28 cellular contexts compared by ENCODE assay signal in genomic region chr6:165096868-165097267, GRCh38.
"Had no signal": no experiment of that assay in that cellular context is flagged by ENCODE, and none has a peak within 500 bp of the region (broad histone marks: within the 10 kb centered on the region; RNA-seq: fewer than 3 reads in every experiment).

No MANE protein-coding gene starts in this region.

- H3K27me3 ChIP-seq: breast epithelium, colonic mucosa, heart left ventricle, sigmoid colon, suprapubic skin, tibial artery, upper lobe of right lung had no signal

- H3K9ac ChIP-seq: parathyroid adenoma had no signal

- H3K4me1 Mint-ChIP-seq: activated CD4-positive, alpha-beta memory T cell treated with anti-CD3 and anti-CD28 coated beads, Interleukin-2, amount 10 ng/mL, durations not matched to agents 7 days and 5 days; activated CD4-positive, alpha-beta T cell treated with anti-CD3 and anti-CD28 coated beads, Interleukin-2, amount 10 ng/mL, durations not matched to agents 7 days and 5 days; immature natural killer cell; naive B cell; stimulated activated naive B cell treated with anti-CD40 and anti-IgM and Interleukin-4, amounts not matched to agents 10 μg/mL and 1 μg/mL and 100 μg/mL, for 72 hours had no signal

- ATAC-seq: heart left ventricle; left colon; psoas muscle; stimulated activated naive B cell treated with anti-CD40 and anti-IgM and Interleukin-4, amounts not matched to agents 10 μg/mL and 1 μg/mL and 100 μg/mL, for 72 hours; upper lobe of right lung had no signal

- DNase-seq: activated CD4-positive, alpha-beta memory T cell treated with anti-CD3 and anti-CD28 coated beads, Interleukin-2, amount 10 ng/mL, durations not matched to agents 7 days and 5 days; activated CD4-positive, alpha-beta T cell treated with anti-CD3 and anti-CD28 coated beads, Interleukin-2, amount 10 ng/mL, durations not matched to agents 7 days and 5 days; activated CD4-positive, CD25-positive, alpha-beta regulatory T cell treated with anti-CD3 and anti-CD28 coated beads, Interleukin-2, amount 50 U/mL, for 72 hours; activated CD8-positive, alpha-beta memory T cell treated with anti-CD3 and anti-CD28 coated beads, Interleukin-2, amount 50 U/mL, for 48 hours; activated gamma-delta T cell treated with Interleukin-2 at 50 U/mL for 16 hours; activated naive CD4-positive, alpha-beta T cell treated with anti-CD3 and anti-CD28 coated beads, Interleukin-2, amount 50 U/mL, for 16 hours; activated T-cell treated with anti-CD3 and anti-CD28 coated beads, Interleukin-2, amount 50 U/mL, for 24 hours; amniotic stem cell; colonic mucosa; effector CD8-positive, alpha-beta T cell; hypothalamus; immature natural killer cell; kidney; left colon; mammary epithelial cell; naive B cell; psoas muscle; sigmoid colon; stimulated activated CD4-positive, alpha-beta T cell treated with anti-CD3 and anti-CD28 coated beads, Interleukin-15, amount 100 ng/mL, for 24 hours; stimulated activated CD4-positive, alpha-beta T cell treated with anti-CD3 and anti-CD28 coated beads, Interleukin-2, amount 100 ng/mL, for 24 hours; stimulated activated naive B cell treated with anti-CD40 and anti-IgM and Interleukin-4, amounts not matched to agents 10 μg/mL and 1 μg/mL and 100 μg/mL, for 72 hours; T-helper 9 cell; tibial artery; upper lobe of right lung had no signal

- H3K36me3 ChIP-seq: breast epithelium, colonic mucosa, heart left ventricle, sigmoid colon, suprapubic skin, tibial artery, upper lobe of right lung had no signal

- H2AFZ ChIP-seq: parathyroid adenoma had no signal

- H3K4me1 ChIP-seq: breast epithelium, colonic mucosa, heart left ventricle, parathyroid adenoma, psoas muscle, sigmoid colon, suprapubic skin, tibial artery, upper lobe of right lung had no signal

- H3K27ac ChIP-seq: breast epithelium, colonic mucosa, heart left ventricle, parathyroid adenoma, psoas muscle, sigmoid colon, suprapubic skin, tibial artery, upper lobe of right lung had no signal

- H3K79me2 ChIP-seq: parathyroid adenoma had no signal

- H3K27ac Mint-ChIP-seq: activated CD4-positive, alpha-beta memory T cell treated with anti-CD3 and anti-CD28 coated beads, Interleukin-2, amount 10 ng/mL, durations not matched to agents 7 days and 5 days; activated CD4-positive, alpha-beta T cell treated with anti-CD3 and anti-CD28 coated beads, Interleukin-2, amount 10 ng/mL, durations not matched to agents 7 days and 5 days; activated T-cell treated with anti-CD3 and anti-CD28 coated beads, Interleukin-2, amount 50 U/mL, for 24 hours; immature natural killer cell; naive B cell; stimulated activated naive B cell treated with anti-CD40 and anti-IgM and Interleukin-4, amounts not matched to agents 10 μg/mL and 1 μg/mL and 100 μg/mL, for 72 hours had no signal

- H3K4me3 ChIP-seq: breast epithelium, colonic mucosa, heart left ventricle, psoas muscle, sigmoid colon, suprapubic skin, tibial artery, upper lobe of right lung had no signal

- H3K36me3 Mint-ChIP-seq: immature natural killer cell; naive B cell; stimulated activated naive B cell treated with anti-CD40 and anti-IgM and Interleukin-4, amounts not matched to agents 10 μg/mL and 1 μg/mL and 100 μg/mL, for 72 hours had no signal

- H3K4me3 Mint-ChIP-seq: activated CD4-positive, alpha-beta memory T cell treated with anti-CD3 and anti-CD28 coated beads, Interleukin-2, amount 10 ng/mL, durations not matched to agents 7 days and 5 days; activated CD4-positive, alpha-beta T cell treated with anti-CD3 and anti-CD28 coated beads, Interleukin-2, amount 10 ng/mL, durations not matched to agents 7 days and 5 days; activated T-cell treated with anti-CD3 and anti-CD28 coated beads, Interleukin-2, amount 50 U/mL, for 24 hours; immature natural killer cell; naive B cell; stimulated activated naive B cell treated with anti-CD40 and anti-IgM and Interleukin-4, amounts not matched to agents 10 μg/mL and 1 μg/mL and 100 μg/mL, for 72 hours had no signal

- H3K27me3 Mint-ChIP-seq: activated CD4-positive, alpha-beta memory T cell treated with anti-CD3 and anti-CD28 coated beads, Interleukin-2, amount 10 ng/mL, durations not matched to agents 7 days and 5 days; activated CD4-positive, alpha-beta T cell treated with anti-CD3 and anti-CD28 coated beads, Interleukin-2, amount 10 ng/mL, durations not matched to agents 7 days and 5 days; activated T-cell treated with anti-CD3 and anti-CD28 coated beads, Interleukin-2, amount 50 U/mL, for 24 hours; naive B cell; stimulated activated naive B cell treated with anti-CD40 and anti-IgM and Interleukin-4, amounts not matched to agents 10 μg/mL and 1 μg/mL and 100 μg/mL, for 72 hours had no signal

- H3K9me3 ChIP-seq: colonic mucosa had no signal
